Comparison of ENCODE assay signal across 1 cellular context in genomic region chr5:154834045-154834444, GRCh38.
TF ChIP-seq lines count a peak whose summit lies in the region.

No MANE protein-coding gene starts in this region.

TF ChIP-seq in liver, 16 proteins besides CTCF, POLR2A, EP300 and RAD21 (continued from another document):
- no peak for TF ChIP-seq REST (IDR thresholded peaks at IDR 0.05)
- TF ChIP-seq HNF4A (conservative IDR thresholded peaks at IDR 0.05): peak; percentile 90 to 93
- no peak for TF ChIP-seq NR2F2 (IDR thresholded peaks at IDR 0.05)
- TF ChIP-seq MAX (IDR thresholded peaks at IDR 0.05): peak; percentile 25
- peak; percentile 96 for TF ChIP-seq FOXA2 (IDR thresholded peaks at IDR 0.05)
- TF ChIP-seq JUND (IDR thresholded peaks at IDR 0.05): peak in 1 of 2 donors; percentile 40
- TF ChIP-seq SP1 (IDR thresholded peaks at IDR 0.05): peak; percentile 34
- TF ChIP-seq TAF1 (conservative IDR thresholded peaks at IDR 0.05): peak; percentile 63
- TF ChIP-seq RXRA (IDR thresholded peaks at IDR 0.05): peak; percentile 24 to 72
- no peak for TF ChIP-seq ATF3 (IDR thresholded peaks at IDR 0.05)
- peak; percentile 92 for TF ChIP-seq FOXA1 (IDR thresholded peaks at IDR 0.05)
- peak; percentile 47 for TF ChIP-seq YY1 (IDR thresholded peaks at IDR 0.05)
- no peak for TF ChIP-seq EGR1 (IDR thresholded peaks at IDR 0.05; ENCODE audit: low read depth in 2 of 2)
- TF ChIP-seq GABPA (IDR thresholded peaks at IDR 0.05 in 1 of 2, conservative IDR thresholded peaks at IDR 0.05 in 1 of 2): no peak
TF ChIP-seq in liver: peak in this region for 11.
